14 cellular contexts compared by ENCODE assay signal in the genomic region with DNA sequence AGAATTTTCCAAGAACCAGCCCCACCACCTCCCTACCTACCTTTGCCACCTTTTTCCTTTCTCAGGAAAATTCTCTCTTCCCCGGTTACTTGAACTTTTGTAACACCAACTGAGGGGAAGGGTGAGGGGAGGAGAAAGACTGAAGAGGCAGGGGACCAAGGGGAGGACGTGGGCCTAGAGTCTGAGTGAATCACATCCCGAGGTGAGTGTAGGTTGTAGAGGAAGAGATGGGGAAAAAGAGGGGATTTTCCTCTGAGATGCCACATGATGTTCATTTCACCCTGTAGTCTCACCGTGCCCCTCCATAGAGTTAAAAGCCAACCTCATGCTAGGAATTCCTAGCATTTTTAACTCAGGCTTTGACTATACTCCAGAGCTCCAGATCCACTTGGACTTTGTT.
A peak's percentile ranks its signal among the peaks of the same experiment; 100 is the strongest.
DNase-seq lines count a peak whose midpoint lies in the region; ATAC-seq and TF ChIP-seq lines count a peak whose summit lies in the region.
"Had no signal": no experiment of that assay in that cellular context is flagged by ENCODE, and none has a peak within 500 bp of the region (broad histone marks: within the 10 kb centered on the region; RNA-seq: fewer than 3 reads in every experiment).

No MANE protein-coding gene starts in this region.

- H3K27me3 Mint-ChIP-seq in CD4-positive, CD25-positive, alpha-beta regulatory T cell: no peaks in the 10 kb centered on the region
- H3K27me3 Mint-ChIP-seq in GM23338 (ENCODE audit: insufficient read depth, low read depth, poor library complexity) (peaks cover 6% of the 10 kb centered on the region), memory B cell (no peaks in the 10 kb centered on the region)

- H3K4me3 ChIP-seq in CD4-positive, CD25-positive, alpha-beta regulatory T cell (ENCODE audit: low read depth, low read length): peak overlapping the region; percentile 59
- H3K4me3 ChIP-seq in GM23338 (no peak overlapping the region), ascending aorta (no peak overlapping the region)
- H3K4me3 ChIP-seq: body of pancreas had no signal

- H3K36me3 Mint-ChIP-seq in CD4-positive, CD25-positive, alpha-beta regulatory T cell: peaks cover 4% of the 10 kb centered on the region
- peaks cover 14% of the 10 kb centered on the region; the same call in 2 of the 3 replicates for H3K36me3 Mint-ChIP-seq in GM23338 (ENCODE audit: low read depth)
- H3K36me3 Mint-ChIP-seq in memory B cell: peaks cover 10% of the 10 kb centered on the region

- no peaks in the 10 kb centered on the region for H3K27me3 ChIP-seq in CD4-positive, CD25-positive, alpha-beta regulatory T cell (ENCODE audit: control insufficient read depth, insufficient read depth, low read length)
- H3K27me3 ChIP-seq in GM23338 (ENCODE audit: insufficient read depth) (no peaks in the 10 kb centered on the region), ascending aorta (no peaks in the 10 kb centered on the region)
- H3K27me3 ChIP-seq: body of pancreas had no signal

- intact Hi-C loops in ascending aorta (cut with DNase I): loop anchor here (10.0 kb wide), 1 partner anchor 111 kb away; no protein-coding TSS in a partner anchor

- TF ChIP-seq CTCF in GM23338 (conservative IDR thresholded peaks at IDR 0.05; ENCODE audit: low read depth in 2 of 2): no peak
- no peak for TF ChIP-seq CTCF in ascending aorta (IDR thresholded peaks at IDR 0.05)

- H3K36me3 ChIP-seq in CD4-positive, CD25-positive, alpha-beta regulatory T cell (ENCODE audit: control insufficient read depth, insufficient read depth, low read length): no peaks in the 10 kb centered on the region
- H3K36me3 ChIP-seq in GM23338 (ENCODE audit: insufficient read depth): no peaks in the 10 kb centered on the region; the same call in 1 of the 2 replicates
- no peaks in the 10 kb centered on the region for H3K36me3 ChIP-seq in ascending aorta

- H4K20me1 ChIP-seq in GM23338 (replicated peaks; ENCODE audit: insufficient read depth): no peaks in the 10 kb centered on the region

- peaks cover 44 to 77% (median 62%) of the 10 kb centered on the region in 4 donors for H3K4me1 Mint-ChIP-seq in CD4-positive, CD25-positive, alpha-beta regulatory T cell
- peaks cover 2% of the 10 kb centered on the region; the same call in 2 of the 3 replicates for H3K4me1 Mint-ChIP-seq in GM23338
- peaks cover 54% of the 10 kb centered on the region for H3K4me1 Mint-ChIP-seq in memory B cell

- H3K4me2 ChIP-seq in GM23338: no peak overlapping the region

- no peaks in the 10 kb centered on the region for H3K79me2 ChIP-seq in GM23338 (replicated peaks; ENCODE audit: insufficient read depth)

- H3K27ac Mint-ChIP-seq in CD4-positive, CD25-positive, alpha-beta regulatory T cell: peak overlapping the region; percentile 90 to 95 (median 94)
- H3K27ac Mint-ChIP-seq in GM23338 (no peak overlapping the region), memory B cell (peak overlapping the region; percentile 86)
- H3K27ac Mint-ChIP-seq: nephron progenitor cell had no signal

- peaks cover 60% of the 10 kb centered on the region for H3K4me1 ChIP-seq in CD4-positive, CD25-positive, alpha-beta regulatory T cell (ENCODE audit: control insufficient read depth, insufficient read depth, low read length, poor library complexity, severe bottlenecking)
- H3K4me1 ChIP-seq in GM23338 (ENCODE audit: insufficient read depth) (peaks cover 7% of the 10 kb centered on the region), ascending aorta (peaks cover 0 to 10% of the 10 kb centered on the region in 2 donors)
- H3K4me1 ChIP-seq: body of pancreas had no signal

- peak overlapping the region; percentile 89 for H2AFZ ChIP-seq in GM23338

- no peak for ATAC-seq in CD4-positive, CD25-positive, alpha-beta regulatory T cell (ENCODE audit: low read depth in 2 of 2)
- no peak for ATAC-seq in GM23338
- no peak for ATAC-seq in memory B cell (ENCODE audit: low read depth)
- no peak for ATAC-seq in HG03432 (IDR thresholded peaks at IDR 0.05; ENCODE audit: unreplicated experiment)
- ATAC-seq: body of pancreas, left colon had no signal

- DNase-seq in CD4-positive, CD25-positive, alpha-beta regulatory T cell: no peak
- DNase-seq in GM23338 (ENCODE audit: low spot score) (peak; percentile 8), memory B cell (ENCODE audit: low spot score in 2 of 2) (no peak), NCI-H1436 treated with DMSO at 0.1 percent for 48 hours (lab: John Stamatoyannopoulos, UW) (no peak), NCI-H1694 (lab: John Stamatoyannopoulos, UW) (no peak), ascending aorta (ENCODE audit: low spot score in 2 of 2) (no peak)
- DNase-seq in activated T-cell treated with anti-CD3 and anti-CD28 coated beads, Interleukin-2, amount 50 U/mL, for 48 hours: peak; percentile 57 to 63
- DNase-seq: body of pancreas, left colon, NCI-H1048, NCI-H524 treated with DMSO at 0.1 percent for 48 hours, nephron progenitor cell, SHP77 treated with DMSO at 0.1 percent for 48 hours had no signal

- peaks cover 4 to 10% of the 10 kb centered on the region in 2 experiments for H3K9me3 ChIP-seq in CD4-positive, CD25-positive, alpha-beta regulatory T cell (ENCODE audit: control insufficient read depth in 2 of 2, low read length in 2 of 2)
- peaks cover 0 to 25% of the 10 kb centered on the region in 2 donors for H3K9me3 ChIP-seq in ascending aorta

- no peaks in the 10 kb centered on the region for H3F3A ChIP-seq in GM23338 (replicated peaks; ENCODE audit: low read depth)

- peak overlapping the region; percentile 80 for H3K27ac ChIP-seq in CD4-positive, CD25-positive, alpha-beta regulatory T cell (ENCODE audit: insufficient read depth, low read length, poor library complexity, severe bottlenecking)
- H3K27ac ChIP-seq in GM23338 (ENCODE audit: low read depth): no peak overlapping the region
- peak overlapping the region in 1 of 2 donors; percentile 31 for H3K27ac ChIP-seq in ascending aorta
- H3K27ac ChIP-seq: body of pancreas had no signal

- H3K9me2 ChIP-seq in GM23338 (ENCODE audit: insufficient read depth): peaks cover 11% of the 10 kb centered on the region; the same call in 1 of the 2 replicates

- peaks cover 0 to 16% (median 5%) of the 10 kb centered on the region in 7 donors for H3K9me3 Mint-ChIP-seq in CD4-positive, CD25-positive, alpha-beta regulatory T cell
- peaks cover 18% of the 10 kb centered on the region for H3K9me3 Mint-ChIP-seq in GM23338
- peaks cover 3% of the 10 kb centered on the region for H3K9me3 Mint-ChIP-seq in memory B cell

- H3K4me3 Mint-ChIP-seq in CD4-positive, CD25-positive, alpha-beta regulatory T cell: peak overlapping the region in 3 of 4 donors; percentile 28 to 49 (median 41)
- no peak overlapping the region for H3K4me3 Mint-ChIP-seq in GM23338
- peak overlapping the region; percentile 54 for H3K4me3 Mint-ChIP-seq in memory B cell
- H3K4me3 Mint-ChIP-seq: nephron progenitor cell had no signal

TF ChIP-seq in GM23338, 12 proteins besides CTCF, POLR2A, EP300 and RAD21 (continues in another document):
- TF ChIP-seq NANOG (IDR thresholded peaks at IDR 0.05; ENCODE audit: borderline replicate concordance): no peak
- no peak for TF ChIP-seq CREB1 (CRISPR knock-in tag; IDR thresholded peaks at IDR 0.05; ENCODE audit: low read depth)
- no peak for TF ChIP-seq ZNF331 (CRISPR knock-in tag; IDR thresholded peaks at IDR 0.05; ENCODE audit: low read depth)
- no peak for TF ChIP-seq EZH2phosphoT487 (IDR thresholded peaks at IDR 0.05; ENCODE audit: unreplicated experiment)
- no peak for TF ChIP-seq POLR2AphosphoS5 (IDR thresholded peaks at IDR 0.05; ENCODE audit: low read depth)

Comparison
In these comparisons a context has a peak if more than half of its experiments do, and no peak if none do; other contexts are left out.
1. DNase-seq: peak in GM23338 (single experiment) and activated T-cell treated with anti-CD3 and anti-CD28 coated beads, Interleukin-2, amount 50 U/mL, for 48 hours (2 of 2); none in CD4-positive, CD25-positive, alpha-beta regulatory T cell (0 of 3), memory B cell (0 of 2), NCI-H1436 treated with DMSO at 0.1 percent for 48 hours (single experiment), NCI-H1694 (single experiment) and ascending aorta (0 of 2).